In the genomic region with DNA sequence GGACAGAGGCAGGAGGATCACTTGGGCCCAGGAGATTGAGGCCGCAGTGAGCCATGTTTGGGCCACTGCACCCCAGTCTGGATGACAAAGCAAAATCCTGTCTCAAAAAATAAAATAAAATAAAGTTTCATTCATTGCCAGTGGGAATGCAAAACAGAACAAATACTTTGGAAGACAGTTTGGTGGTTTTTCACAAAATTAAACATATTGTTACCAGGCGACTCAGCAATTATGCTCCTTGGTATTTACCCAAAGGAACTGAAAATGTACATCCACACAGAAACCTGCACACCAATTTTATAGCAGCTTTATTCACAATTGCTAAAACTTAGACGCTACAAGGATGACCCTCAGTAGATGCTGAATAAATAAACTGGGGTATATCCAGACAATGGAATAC, we compare ENCODE assay signal across 34 cellular contexts.
"Had no signal": no experiment of that assay in that cellular context is flagged by ENCODE, and none has a peak within 500 bp of the region (broad histone marks: within the 10 kb centered on the region; RNA-seq: fewer than 3 reads in every experiment).

No MANE protein-coding gene starts in this region.

- FAIRE-seq: endometrium, urothelium cell line had no signal

- H3K4me3 ChIP-seq: breast epithelium, heart right ventricle, ovary, prostate gland, skin epidermis, testis had no signal

- H3K9me3 ChIP-seq: breast epithelium, ovary, prostate gland, testis had no signal

- ATAC-seq: activated CD4-positive, CD25-positive, alpha-beta regulatory T cell treated with anti-CD3 and anti-CD28 coated beads, Interleukin-2, amount 50 U/mL, for 24 hours; activated naive CD8-positive, alpha-beta T cell treated with anti-CD3 and anti-CD28 coated beads, Interleukin-2, amount 50 U/mL, for 24 hours; heart right ventricle; sciatic nerve; stimulated activated naive CD8-positive, alpha-beta T cell treated with anti-CD3 and anti-CD28 coated beads, Interleukin-15, Interleukin-2, amounts not matched to agents 100 U/mL and 50 U/mL, for 24 hours had no signal

- H3K4me3 Mint-ChIP-seq: activated naive CD8-positive, alpha-beta T cell treated with anti-CD3 and anti-CD28 coated beads, Interleukin-2, amount 50 U/mL, for 24 hours; activated T-helper 1 cell treated with anti-CD3 and anti-CD28 coated beads, Interleukin-12 subunit alpha, Interleukin-12 subunit beta, Interleukin-2, Interleukin-4 antibody, amounts not matched to agents 30 ng/mL and 10 ng/mL and 1 ng/mL, durations not matched to agents 14 hours and 24 hours and 36 hours; central memory CD8-positive, alpha-beta T cell; mesothelial cell of epicardium; naive B cell; nephron progenitor cell; T-helper 1 cell treated with Interleukin-12 subunit alpha and Interleukin-12 subunit beta and Interleukin-4 antibody, amounts not matched to agents 30 μg/mL and 1 μg/mL, for 36 hours had no signal

- H3K4me1 ChIP-seq: breast epithelium, prostate gland had no signal

- H3K9me3 Mint-ChIP-seq: activated naive CD8-positive, alpha-beta T cell treated with anti-CD3 and anti-CD28 coated beads, Interleukin-2, amount 50 U/mL, for 24 hours; central memory CD8-positive, alpha-beta T cell had no signal

- H3K27me3 Mint-ChIP-seq: activated naive CD8-positive, alpha-beta T cell treated with anti-CD3 and anti-CD28 coated beads, Interleukin-2, amount 50 U/mL, for 24 hours; central memory CD8-positive, alpha-beta T cell had no signal

- H3K27me3 ChIP-seq: breast epithelium, heart right ventricle, ovary, testis had no signal

- DNase-seq: activated CD4-positive, alpha-beta T cell treated with anti-CD3 and anti-CD28 coated beads for 48 hours; activated CD4-positive, alpha-beta T cell treated with anti-CD3 and anti-CD28 coated beads, Interleukin-2, amount 50 U/mL, for 48 hours; activated CD8-positive, alpha-beta memory T cell treated with anti-CD3 and anti-CD28 coated beads for 24 hours; activated effector memory CD4-positive, alpha-beta T cell treated with anti-CD3 and anti-CD28 coated beads, Interleukin-2, amount 50 U/mL, for 16 hours; activated naive CD4-positive, alpha-beta T cell treated with anti-CD3 and anti-CD28 coated beads, Interleukin-2, amount 50 U/mL, for 16 hours; activated naive CD8-positive, alpha-beta T cell treated with anti-CD3 and anti-CD28 coated beads, Interleukin-2, amount 50 U/mL, for 24 hours; activated T-cell treated with anti-CD3 and anti-CD28 coated beads, Interleukin-2, amount 50 U/mL, for 1 hour; amygdala; dermis blood vessel endothelial cell; effector CD8-positive, alpha-beta T cell; heart right ventricle; naive B cell; nephron progenitor cell; ovary; retina; stimulated activated CD4-positive, alpha-beta T cell treated with anti-CD3 and anti-CD28 coated beads, Interleukin-12 subunit alpha, Interleukin-12 subunit beta, amount 100 ng/mL, for 4 hours; stimulated activated CD4-positive, alpha-beta T cell treated with anti-CD3 and anti-CD28 coated beads, Interleukin-4, amount 100 ng/mL, for 1 hour; stimulated activated naive CD8-positive, alpha-beta T cell treated with anti-CD3 and anti-CD28 coated beads, Interleukin-15, Interleukin-2, amounts not matched to agents 100 U/mL and 50 U/mL, for 24 hours; T-helper 9 cell; testis; trophoblast cell; WERI-Rb-1 had no signal

- H3K27ac ChIP-seq: breast epithelium, epithelial cell of prostate, heart right ventricle, ovary, prostate gland, testis, WERI-Rb-1 had no signal

- H3K36me3 ChIP-seq: breast epithelium, heart right ventricle, ovary, prostate gland, WERI-Rb-1 had no signal

- H3K36me3 Mint-ChIP-seq: mesothelial cell of epicardium, naive B cell had no signal

- H3K27ac Mint-ChIP-seq: activated naive CD8-positive, alpha-beta T cell treated with anti-CD3 and anti-CD28 coated beads, Interleukin-2, amount 50 U/mL, for 24 hours; activated T-helper 1 cell treated with anti-CD3 and anti-CD28 coated beads, Interleukin-12 subunit alpha, Interleukin-12 subunit beta, Interleukin-2, Interleukin-4 antibody, amounts not matched to agents 30 ng/mL and 10 ng/mL and 1 ng/mL, durations not matched to agents 14 hours and 24 hours and 36 hours; mesothelial cell of epicardium; naive B cell; nephron progenitor cell; T-helper 1 cell treated with Interleukin-12 subunit alpha and Interleukin-12 subunit beta and Interleukin-4 antibody, amounts not matched to agents 30 μg/mL and 1 μg/mL, for 36 hours had no signal
